28 cellular contexts compared by ENCODE assay signal in the genomic region with DNA sequence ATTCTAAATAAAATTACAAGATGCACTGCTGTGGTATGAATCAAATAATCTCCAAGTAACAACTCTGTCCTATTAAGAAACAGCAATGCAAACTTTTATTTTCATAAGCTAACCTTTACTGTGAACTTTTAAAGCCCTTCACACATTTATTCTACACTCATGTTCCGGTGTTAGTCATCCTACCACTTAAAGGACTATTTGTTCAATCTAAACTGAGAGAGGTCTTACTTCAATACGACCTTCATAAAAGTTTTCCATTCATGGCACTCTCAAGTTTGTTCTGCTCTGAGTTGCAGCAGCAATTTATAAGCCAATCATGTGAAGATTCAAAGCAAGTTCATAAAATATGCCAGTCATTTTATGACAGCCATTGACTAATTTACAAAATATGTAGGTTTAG. TPM values are rescaled to one million over a fixed set of nuclear protein-coding genes. Genes with fewer than 3 reads are reported as not detected.
A peak's percentile ranks its signal among the peaks of the same experiment; 100 is the strongest.
DNase-seq lines count a peak whose midpoint lies in the region; ATAC-seq, FAIRE-seq and TF ChIP-seq lines count a peak whose summit lies in the region.
"Had no signal": no experiment of that assay in that cellular context is flagged by ENCODE, and none has a peak within 500 bp of the region (broad histone marks: within the 10 kb centered on the region; RNA-seq: fewer than 3 reads in every experiment).

No MANE protein-coding gene starts in this region.

- peaks cover 24% of the 10 kb centered on the region for H4K20me1 ChIP-seq in astrocyte (ENCODE audit: insufficient read depth, low read length)

- H3K4me3 ChIP-seq in astrocyte (ENCODE audit: insufficient read depth, low read depth, low read length): no peak overlapping the region
- H3K4me3 ChIP-seq: esophagus squamous epithelium, GM23338, stomach had no signal

- H3K9me3 ChIP-seq in astrocyte (ENCODE audit: insufficient read depth, low read depth, low read length): no peaks in the 10 kb centered on the region
- H3K9me3 ChIP-seq: esophagus squamous epithelium, stomach had no signal

- no peak overlapping the region for H2AFZ ChIP-seq in astrocyte (ENCODE audit: low read depth, low read length)
- H2AFZ ChIP-seq: GM23338, parathyroid adenoma had no signal

- TF ChIP-seq CTCF in astrocyte (IDR thresholded peaks at IDR 0.05; ENCODE audit: insufficient read depth, low read depth, low read length): no peak

- no peak overlapping the region for H3K27ac ChIP-seq in astrocyte (ENCODE audit: low read depth, low read length)
- H3K27ac ChIP-seq: esophagus squamous epithelium, parathyroid adenoma had no signal

- H3K27me3 Mint-ChIP-seq in activated naive CD4-positive, alpha-beta T cell treated with anti-CD3 and anti-CD28 coated beads for 36 hours (ENCODE audit: low read depth): no peaks in the 10 kb centered on the region
- no peaks in the 10 kb centered on the region for H3K27me3 Mint-ChIP-seq in astrocyte (ENCODE audit: low read depth, unreplicated experiment)
- H3K27me3 Mint-ChIP-seq: CD4-positive, alpha-beta memory T cell; T-cell had no signal

- no peaks in the 10 kb centered on the region for H3K27me3 ChIP-seq in astrocyte (ENCODE audit: insufficient read depth, low read length)
- H3K27me3 ChIP-seq: esophagus squamous epithelium, stomach had no signal

- no peak for FAIRE-seq in astrocyte (lab: Jason Lieb, UNC)
- FAIRE-seq: GM12892 had no signal

- no peak overlapping the region for H3K4me3 Mint-ChIP-seq in activated naive CD4-positive, alpha-beta T cell treated with anti-CD3 and anti-CD28 coated beads for 36 hours
- H3K4me3 Mint-ChIP-seq in astrocyte (ENCODE audit: unreplicated experiment): no peak overlapping the region
- peak overlapping the region; percentile 41 for H3K4me3 Mint-ChIP-seq in stimulated activated effector memory CD8-positive, alpha-beta T cell treated with anti-CD3 and anti-CD28 coated beads, Interleukin-12 subunit alpha, Interleukin-12 subunit beta, amount 100 ng/mL, for 72 hours
- H3K4me3 Mint-ChIP-seq: GM23338, nephron had no signal

- peaks cover 19% of the 10 kb centered on the region for H3K36me3 Mint-ChIP-seq in activated naive CD4-positive, alpha-beta T cell treated with anti-CD3 and anti-CD28 coated beads for 36 hours (ENCODE audit: low read depth)
- H3K36me3 Mint-ChIP-seq in astrocyte (ENCODE audit: low read depth, unreplicated experiment): peaks cover 1% of the 10 kb centered on the region
- H3K36me3 Mint-ChIP-seq in stimulated activated effector memory CD8-positive, alpha-beta T cell treated with anti-CD3 and anti-CD28 coated beads, Interleukin-12 subunit alpha, Interleukin-12 subunit beta, amount 100 ng/mL, for 72 hours: peaks cover 78% of the 10 kb centered on the region

- H3K4me1 ChIP-seq in astrocyte (ENCODE audit: insufficient read depth, low read length): peaks cover 8% of the 10 kb centered on the region
- H3K4me1 ChIP-seq: parathyroid adenoma had no signal

- H3K27ac Mint-ChIP-seq in activated naive CD4-positive, alpha-beta T cell treated with anti-CD3 and anti-CD28 coated beads for 36 hours: peak overlapping the region; percentile 77
- H3K27ac Mint-ChIP-seq in astrocyte (ENCODE audit: unreplicated experiment): no peak overlapping the region
- no peak overlapping the region for H3K27ac Mint-ChIP-seq in stimulated activated effector memory CD8-positive, alpha-beta T cell treated with anti-CD3 and anti-CD28 coated beads, Interleukin-12 subunit alpha, Interleukin-12 subunit beta, amount 100 ng/mL, for 72 hours
- H3K27ac Mint-ChIP-seq: GM23338, nephron had no signal

- intact Hi-C loops in activated naive CD4-positive, alpha-beta T cell treated with anti-CD3 and anti-CD28 coated beads for 36 hours (cut with micrococcal nuclease): loop anchor here (1.0 to 2.0 kb wide), 4 partner anchors 38 to 865 kb away; no protein-coding TSS in a partner anchor

- H3K4me1 Mint-ChIP-seq in activated naive CD4-positive, alpha-beta T cell treated with anti-CD3 and anti-CD28 coated beads for 36 hours (ENCODE audit: low read depth): peaks cover 45% of the 10 kb centered on the region
- H3K4me1 Mint-ChIP-seq in astrocyte (ENCODE audit: low read depth, unreplicated experiment): no peaks in the 10 kb centered on the region
- peaks cover 28% of the 10 kb centered on the region for H3K4me1 Mint-ChIP-seq in stimulated activated effector memory CD8-positive, alpha-beta T cell treated with anti-CD3 and anti-CD28 coated beads, Interleukin-12 subunit alpha, Interleukin-12 subunit beta, amount 100 ng/mL, for 72 hours
- H3K4me1 Mint-ChIP-seq: nephron had no signal

- no peaks in the 10 kb centered on the region for H3K36me3 ChIP-seq in astrocyte (ENCODE audit: insufficient read depth, low read length)

- no peak overlapping the region for H3K9ac ChIP-seq in astrocyte (ENCODE audit: low read length)
- H3K9ac ChIP-seq: parathyroid adenoma had no signal

- peaks cover 85% of the 10 kb centered on the region for H3K79me2 ChIP-seq in astrocyte (ENCODE audit: insufficient read depth, low read length)
- H3K79me2 ChIP-seq: parathyroid adenoma had no signal

- DNase-seq in activated naive CD4-positive, alpha-beta T cell treated with anti-CD3 and anti-CD28 coated beads for 36 hours: no peak
- no peak for DNase-seq in activated naive CD4-positive, alpha-beta T cell (lab: John Stamatoyannopoulos, UW)
- DNase-seq in HT1080 (ENCODE audit: low read depth) (peak; percentile 53), astrocyte (ENCODE audit: low read depth) (no peak), iPS-NIHi11 (ENCODE audit: low spot score) (no peak), HuH-7.5 (ENCODE audit: low spot score) (no peak)
- no peak for DNase-seq in stimulated activated effector memory CD8-positive, alpha-beta T cell treated with anti-CD3 and anti-CD28 coated beads, Interleukin-12 subunit alpha, Interleukin-12 subunit beta, amount 100 ng/mL, for 72 hours (ENCODE audit: low spot score in 2 of 2)
- DNase-seq: activated CD4-positive, alpha-beta T cell treated with anti-CD3 and anti-CD28 coated beads, Interleukin-2, amount 50 U/mL, for 48 hours; anterior cingulate cortex; CD4-positive, alpha-beta memory T cell; cerebellar nuclear complex; DMS53; effector CD8-positive, alpha-beta T cell; esophagus squamous epithelium; KBM-7; left colon; NCI-H146; NCI-H774; PC-3; stomach; T-cell; trophoblast cell had no signal

- ATAC-seq in stimulated activated effector memory CD8-positive, alpha-beta T cell treated with anti-CD3 and anti-CD28 coated beads, Interleukin-12 subunit alpha, Interleukin-12 subunit beta, amount 100 ng/mL, for 72 hours: peak; percentile 59
- ATAC-seq in HG03135 (IDR thresholded peaks at IDR 0.05; ENCODE audit: unreplicated experiment): no peak
- ATAC-seq: GM23338, left colon, PC-3, T-cell had no signal

- H3K9me3 Mint-ChIP-seq in activated naive CD4-positive, alpha-beta T cell treated with anti-CD3 and anti-CD28 coated beads for 36 hours: no peaks in the 10 kb centered on the region
- H3K9me3 Mint-ChIP-seq in astrocyte (ENCODE audit: unreplicated experiment): no peaks in the 10 kb centered on the region
- no peaks in the 10 kb centered on the region for H3K9me3 Mint-ChIP-seq in stimulated activated effector memory CD8-positive, alpha-beta T cell treated with anti-CD3 and anti-CD28 coated beads, Interleukin-12 subunit alpha, Interleukin-12 subunit beta, amount 100 ng/mL, for 72 hours
- H3K9me3 Mint-ChIP-seq: CD4-positive, alpha-beta memory T cell; GM23338; nephron; T-cell had no signal

- peak overlapping the region; percentile 19 for H3K4me2 ChIP-seq in astrocyte (ENCODE audit: low read length)
- H3K4me2 ChIP-seq: GM23338 had no signal

- CTCF ChIA-PET in activated naive CD4-positive, alpha-beta T cell treated with anti-CD3 and anti-CD28 coated beads for 36 hours (lab: Charles Lee): no interaction called here

RNA-seq across cellular contexts. Expression of a gene that starts 4.8 kb away (rescaled TPM):
- total RNA-seq in activated naive CD4-positive, alpha-beta T cell treated with anti-CD3 and anti-CD28 coated beads for 36 hours: 10 to 100 TPM; 15.9 to 20.2 TPM
- 2.8 and 3.4 TPM in 2 replicates for total RNA-seq in HT1080 (2014; rRNA removed; shearing (Covaris generic))
- 1.7 and 2.4 TPM in 2 replicates for polyA plus RNA-seq in HT1080 (2015; cell fraction: cytosol; rRNA removed)
- polyA plus RNA-seq in HT1080 (2015; cell fraction: nucleus; rRNA removed): 10.2 and 12.5 TPM in 2 replicates
- total RNA-seq in astrocyte: 12.0 and 14.9 TPM in 2 replicates
- total RNA-seq: glomerular endothelial cell, left colon, PC-3 had no signal
- polyA plus RNA-seq: CD4-positive, alpha-beta memory T cell had no signal
